Comparison of ENCODE assay signal across 9 cellular contexts in genomic region chr16:28492511-28492910, GRCh38. TPM values are rescaled to one million over a fixed set of nuclear protein-coding genes. Genes with fewer than 3 reads are reported as not detected.
A peak's percentile ranks its signal among the peaks of the same experiment; 100 is the strongest.
DNase-seq lines count a peak whose midpoint lies in the region; ATAC-seq and TF ChIP-seq lines count a peak whose summit lies in the region.
"Had no signal": no experiment of that assay in that cellular context is flagged by ENCODE, and none has a peak within 500 bp of the region (broad histone marks: within the 10 kb centered on the region; RNA-seq: fewer than 3 reads in every experiment).

No MANE protein-coding gene starts in this region.

- peak overlapping the region; percentile 94 for H3K4me2 ChIP-seq in mammary epithelial cell (ENCODE audit: insufficient read depth, low read depth, low read length)

- dilution Hi-C loops in mammary epithelial cell (cut with HindIII; ENCODE audit: low sequenced_read_pairs): no loop called here

- peak overlapping the region; percentile 98 for H3K27ac Mint-ChIP-seq in stimulated activated naive CD8-positive, alpha-beta T cell treated with anti-CD3 and anti-CD28 coated beads, Interleukin-15, Interleukin-2, amounts not matched to agents 100 ng/mL and 50 ng/mL, for 24 hours

- no peaks in the 10 kb centered on the region for H3K9me3 ChIP-seq in mammary epithelial cell (replicated peaks; ENCODE audit: insufficient read depth, low read length)
- no peaks in the 10 kb centered on the region for H3K9me3 ChIP-seq in muscle layer of duodenum (ENCODE audit: control insufficient read depth in 1 of 2, low read length in 2 of 2)

- intact Hi-C loops in mammary epithelial cell (cut with micrococcal nuclease): loop anchor here (5.0 to 10.0 kb wide), 2 partner anchors 45 to 112 kb away; partner anchors contain the start of gene NUPR1

- H3K9me3 Mint-ChIP-seq in stimulated activated naive CD8-positive, alpha-beta T cell treated with anti-CD3 and anti-CD28 coated beads, Interleukin-15, Interleukin-2, amounts not matched to agents 100 ng/mL and 50 ng/mL, for 24 hours: no peaks in the 10 kb centered on the region

- peaks cover 3% of the 10 kb centered on the region for H3K36me3 ChIP-seq in mammary epithelial cell (ENCODE audit: insufficient read depth, low read length)
- H3K36me3 ChIP-seq in muscle layer of duodenum (ENCODE audit: control insufficient read depth in 1 of 2, insufficient read depth in 2 of 2, low read length in 2 of 2): peaks cover 3 to 11% of the 10 kb centered on the region in 2 donors

- H4K20me1 ChIP-seq in mammary epithelial cell (ENCODE audit: insufficient read depth, low read length): no peaks in the 10 kb centered on the region

- H3K27me3 ChIP-seq in mammary epithelial cell (ENCODE audit: insufficient read depth, low read length) (no peaks in the 10 kb centered on the region), muscle layer of duodenum (ENCODE audit: low read depth, low read length) (no peaks in the 10 kb centered on the region)

- H3K4me3 ChIP-seq in mammary epithelial cell (replicated peaks in 1 of 3; ENCODE audit: insufficient read depth in 1 of 3, low read depth in 2 of 3, low read length in 3 of 3) (peak overlapping the region in 2 of 3 experiments; percentile 66 to 78), muscle layer of duodenum (ENCODE audit: low read depth in 1 of 2, low read length in 2 of 2) (peak overlapping the region; percentile 91 to 96)

- CTCF ChIA-PET in mammary epithelial cell (lab: Charles Lee; ENCODE audit: low non-redundant PET): no interaction called here

- in situ Hi-C loops in mammary epithelial cell (cut with MboI; ENCODE audit: low sequenced_read_pairs in 2 of 2): loop anchor here in 1 of 2 donors (10.0 kb wide), 1 partner anchor 52 kb away; no protein-coding TSS in a partner anchor

- H3K36me3 Mint-ChIP-seq in stimulated activated naive CD8-positive, alpha-beta T cell treated with anti-CD3 and anti-CD28 coated beads, Interleukin-15, Interleukin-2, amounts not matched to agents 100 ng/mL and 50 ng/mL, for 24 hours (ENCODE audit: low read depth): peaks cover 16% of the 10 kb centered on the region

- peak overlapping the region; percentile 95 for H3K27ac ChIP-seq in mammary epithelial cell (ENCODE audit: insufficient read depth, low read depth, low read length)
- H3K27ac ChIP-seq in muscle layer of duodenum (ENCODE audit: low read length): peak overlapping the region; percentile 100

- no peak for ATAC-seq in stimulated activated naive CD8-positive, alpha-beta T cell treated with anti-CD3 and anti-CD28 coated beads, Interleukin-15, Interleukin-2, amounts not matched to agents 100 U/mL and 50 U/mL, for 24 hours
- no peak for ATAC-seq in HG02798 (IDR thresholded peaks at IDR 0.05; ENCODE audit: poor library complexity, unreplicated experiment)

- no peak for TF ChIP-seq CTCF in mammary epithelial cell (conservative IDR thresholded peaks at IDR 0.05 in 1 of 2, IDR thresholded peaks at IDR 0.05 in 1 of 2; ENCODE audit: extremely low read depth in 1 of 2, insufficient read depth in 1 of 2, low read depth in 1 of 2, low read length in 2 of 2)

- peaks cover 67% of the 10 kb centered on the region for H3K4me1 Mint-ChIP-seq in stimulated activated naive CD8-positive, alpha-beta T cell treated with anti-CD3 and anti-CD28 coated beads, Interleukin-15, Interleukin-2, amounts not matched to agents 100 ng/mL and 50 ng/mL, for 24 hours (ENCODE audit: low read depth)

- H3K79me2 ChIP-seq in mammary epithelial cell (ENCODE audit: insufficient read depth, low read length): peaks cover 7% of the 10 kb centered on the region

- H3K4me3 Mint-ChIP-seq in stimulated activated naive CD8-positive, alpha-beta T cell treated with anti-CD3 and anti-CD28 coated beads, Interleukin-15, Interleukin-2, amounts not matched to agents 100 ng/mL and 50 ng/mL, for 24 hours: peak overlapping the region; percentile 90

- H3K4me1 ChIP-seq in mammary epithelial cell (ENCODE audit: insufficient read depth, low read length): peaks cover 7% of the 10 kb centered on the region
- peaks cover 0 to 10% of the 10 kb centered on the region in 2 donors for H3K4me1 ChIP-seq in muscle layer of duodenum (ENCODE audit: control insufficient read depth in 1 of 2, insufficient read depth in 2 of 2, low read length in 2 of 2)

- no peak for DNase-seq in stimulated activated naive CD8-positive, alpha-beta T cell treated with anti-CD3 and anti-CD28 coated beads, Interleukin-15, Interleukin-2, amounts not matched to agents 100 U/mL and 50 U/mL, for 24 hours
- DNase-seq in mammary epithelial cell: no peak
- DNase-seq in anterior cingulate cortex (lab: John Stamatoyannopoulos, UW): no peak
- no peak for DNase-seq in SKM-1 treated with dmso at 0.1 percent for 144 hours (lab: John Stamatoyannopoulos, UW; ENCODE audit: unreplicated experiment)
- DNase-seq in effector CD8-positive, alpha-beta T cell (lab: John Stamatoyannopoulos, UW): no peak

- H3K9ac ChIP-seq in mammary epithelial cell (ENCODE audit: insufficient read depth, low read length): peak overlapping the region; percentile 98

- peak overlapping the region; percentile 98 for H2AFZ ChIP-seq in mammary epithelial cell (ENCODE audit: low read depth, low read length)

- no peaks in the 10 kb centered on the region for H3K27me3 Mint-ChIP-seq in stimulated activated naive CD8-positive, alpha-beta T cell treated with anti-CD3 and anti-CD28 coated beads, Interleukin-15, Interleukin-2, amounts not matched to agents 100 ng/mL and 50 ng/mL, for 24 hours

- 54% methylated on average over 4 of the region's 4 CpGs for WGBS in mammary epithelial cell (ENCODE audit: low coverage, missing lambda C conversion rate)

- no TSS peak for BruUV-seq in mammary epithelial cell (replicated peaks; lab: Mats Ljungman, UMichigan)

RNA-seq across cellular contexts. Expression of gene CLN3, which starts 0.6 kb away (rescaled TPM):
- total RNA-seq in mammary epithelial cell: 10 to 100 TPM; 14.2 to 23.2 TPM
- polyA plus RNA-seq in mammary epithelial cell: 23.5 TPM
- 5.9 TPM for polyA minus RNA-seq in mammary epithelial cell

RNA-seq across cellular contexts. Expression of gene APOBR, which starts 1.9 kb away (rescaled TPM):
- under 1 TPM; under 0.01 to 0.09 TPM for total RNA-seq in mammary epithelial cell
- 0.02 TPM for polyA plus RNA-seq in mammary epithelial cell
- polyA minus RNA-seq in mammary epithelial cell: not detected

RNA-seq across cellular contexts. Expression of gene IL27, which starts 14.1 kb away (rescaled TPM):
- total RNA-seq in mammary epithelial cell: not detected
- polyA plus RNA-seq in mammary epithelial cell: not detected
- not detected for polyA minus RNA-seq in mammary epithelial cell
- total RNA-seq: activated CD8-positive, alpha-beta memory T cell treated with anti-CD3 and anti-CD28 coated beads for 36 hours had no signal

RNA-seq across cellular contexts. Expression of gene NPIPB7, which starts 20.4 kb away (rescaled TPM):
- total RNA-seq in mammary epithelial cell: not detected
- polyA plus RNA-seq in mammary epithelial cell: not detected
- polyA minus RNA-seq in mammary epithelial cell: not detected

RNA-seq across cellular contexts. Expression of gene NUPR1, which starts 46.3 kb away (rescaled TPM):
- 100 to 1,000 TPM in 1 of 2 donors, 10 to 100 TPM in 1; 55.0 to 160 TPM for total RNA-seq in mammary epithelial cell
- polyA plus RNA-seq in mammary epithelial cell: 56.1 TPM
- polyA minus RNA-seq in mammary epithelial cell: 17.4 TPM
- total RNA-seq: activated CD8-positive, alpha-beta memory T cell treated with anti-CD3 and anti-CD28 coated beads for 36 hours had no signal
